ENCODE assay signal across 1 cellular context in genomic region chr6:109595998-109596397, GRCh38.
TF ChIP-seq lines count a peak whose summit lies in the region.

No MANE protein-coding gene starts in this region.

TF ChIP-seq in WTC11, 78 proteins besides CTCF, POLR2A, EP300 and RAD21 (continued from another document):
- TF ChIP-seq CREB1 (CRISPR knock-in tag; IDR thresholded peaks at IDR 0.05) (no peak), SMAD3 (CRISPR knock-in tag; IDR thresholded peaks at IDR 0.05; ENCODE audit: borderline replicate concordance) (no peak), ARID4B (CRISPR knock-in tag; IDR thresholded peaks at IDR 0.05; ENCODE audit: borderline replicate concordance) (no peak), ZNF121 (CRISPR knock-in tag; IDR thresholded peaks at IDR 0.05) (no peak)
